Comparison of ENCODE assay signal across 9 cellular contexts in the genomic region with DNA sequence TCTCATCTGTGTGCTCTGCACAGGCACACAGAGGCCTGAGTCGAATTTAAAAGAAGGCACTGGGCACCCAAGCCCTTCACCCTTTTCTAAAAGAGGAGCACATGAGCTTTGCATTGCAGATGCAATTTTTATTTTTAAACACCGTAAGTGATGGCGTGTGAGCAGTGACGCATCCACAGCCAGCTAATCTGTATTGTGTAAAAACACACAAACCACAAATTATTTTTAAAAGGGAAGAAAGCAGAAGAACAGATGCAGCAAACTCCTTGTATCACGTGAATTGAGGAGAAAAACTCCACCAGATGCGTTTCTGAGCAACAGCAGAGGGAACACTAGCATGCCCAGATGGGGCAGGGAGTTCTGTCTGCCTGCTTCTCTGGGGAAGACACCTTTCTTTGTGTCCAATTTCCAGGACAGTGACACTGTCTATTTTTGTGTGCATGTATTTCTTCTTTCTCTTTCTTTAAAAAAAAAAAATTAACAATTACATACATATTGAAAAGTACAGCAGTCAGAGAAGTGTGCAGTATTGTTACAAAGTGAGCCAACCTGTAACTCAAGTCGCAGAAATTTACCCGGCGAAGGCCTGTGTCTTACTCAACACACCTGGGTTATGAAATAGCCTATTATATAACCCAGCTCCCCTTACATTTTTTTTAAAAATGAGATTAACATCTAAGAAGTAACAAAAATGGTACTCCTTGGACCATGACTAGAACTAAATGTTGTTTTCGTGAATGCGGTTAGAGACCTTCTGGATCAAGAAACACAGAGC. TPM values are rescaled to one million over a fixed set of nuclear protein-coding genes. Genes with fewer than 3 reads are reported as not detected.
DNase-seq lines count a peak whose midpoint lies in the region; ATAC-seq and TF ChIP-seq lines count a peak whose summit lies in the region.
"Had no signal": no experiment of that assay in that cellular context is flagged by ENCODE, and none has a peak within 500 bp of the region (broad histone marks: within the 10 kb centered on the region; RNA-seq: fewer than 3 reads in every experiment).

No MANE protein-coding gene starts in this region.

- DNase-seq in AG09319 (ENCODE audit: extremely low read depth, low read depth) = peak; percentile 79
- peak; percentile 97 for DNase-seq in H4 (ENCODE audit: low spot score)
- DNase-seq in SIG-M5 (lab: John Stamatoyannopoulos, UW) = peak; percentile 72
- DNase-seq in left lobe of liver (ENCODE audit: low spot score) = no peak
- no peak for DNase-seq in SW480 (ENCODE audit: low spot score)
- no peak for DNase-seq in D341Med (ENCODE audit: low spot score)
- DNase-seq: COR-L47 had no signal

- ATAC-seq in left lobe of liver (peak; percentile 12), HG02571 (IDR thresholded peaks at IDR 0.05; ENCODE audit: unreplicated experiment) (no peak), GM21825 (IDR thresholded peaks at IDR 0.05; ENCODE audit: unreplicated experiment) (no peak)

- peak; percentile 19 for TF ChIP-seq CTCF in AG09319 (IDR thresholded peaks at IDR 0.05; ENCODE audit: low read depth, low read length)

RNA-seq across cellular contexts. Expression of gene EEPD1, which starts 39.2 kb away (rescaled TPM):
- 9.4 and 22.9 TPM in 2 replicates for total RNA-seq in H4 (2014; rRNA removed; shearing (Covaris generic))
- 10.3 TPM for total RNA-seq in left lobe of liver

Comparison
In these comparisons a context has a peak if more than half of its experiments do, and no peak if none do; other contexts are left out.
1. DNase-seq: peak in AG09319 (single experiment), H4 (single experiment) and SIG-M5 (single experiment); none in left lobe of liver (single experiment), SW480 (single experiment) and D341Med (single experiment).